In genomic region chr9:77735515-77735914, GRCh38 we compare ENCODE assay signal across 20 cellular contexts.
DNase-seq lines count a peak whose midpoint lies in the region; ATAC-seq, FAIRE-seq and TF ChIP-seq lines count a peak whose summit lies in the region.
"Had no signal": no experiment of that assay in that cellular context is flagged by ENCODE, and none has a peak within 500 bp of the region (broad histone marks: within the 10 kb centered on the region; RNA-seq: fewer than 3 reads in every experiment).

No MANE protein-coding gene starts in this region.

- no peak overlapping the region for H2BK20ac ChIP-seq in H1 (ENCODE audit: low read length)

- CTCF ChIA-PET in H1 (lab: Charles Lee; ENCODE audit: partially characterized antibody): interaction anchor here (0.6 to 1.1 kb wide), 4 partner anchors 16 to 289 kb away, joined by 3 to 4 read pairs (median 3); no protein-coding TSS in a partner anchor

- H3K18ac ChIP-seq in H1 (ENCODE audit: extremely low read depth, low read length): 0 out of 2 replicates have a peak overlapping the region, but pooled peaks have one; percentile 16

- POLR2A ChIA-PET in H1 (lab: Charles Lee; ENCODE audit: partially characterized antibody): interaction anchor here (0.9 kb wide), 1 partner anchor 149 kb away, joined by 3 read pairs; no protein-coding TSS in a partner anchor

- intact Hi-C loops in left lung (cut with DNase I): no loop called here
- intact Hi-C loops in head of caudate nucleus (cut with DNase I): no loop called here

- TF ChIP-seq EP300 in H1 (IDR thresholded peaks at IDR 0.05; ENCODE audit: borderline replicate concordance in 1 of 2, low read depth in 2 of 2, low read length in 2 of 2): no peak

- no peak overlapping the region for H3K23ac ChIP-seq in H1 (ENCODE audit: insufficient read length)

- H2BK5ac ChIP-seq in H1 (ENCODE audit: low read depth, low read length): no peak overlapping the region

- H3K4me1 ChIP-seq in SJSA1 (replicated peaks): peaks cover 7% of the 10 kb centered on the region; the same call in 1 of the 2 replicates
- peaks cover 1 to 12% (median 9%) of the 10 kb centered on the region in 4 experiments; a peak in 4 of 7 replicates for H3K4me1 ChIP-seq in H1 (replicated peaks in 1 of 4; ENCODE audit: control insufficient read depth in 3 of 4, insufficient read depth in 4 of 4, low read length in 3 of 4)
- no peaks in the 10 kb centered on the region for H3K4me1 ChIP-seq in left lung
- H3K4me1 ChIP-seq: uterus had no signal

- H2AK5ac ChIP-seq in H1 (ENCODE audit: low read depth, low read length): peak overlapping the region; percentile 83; the same call in 1 of the 2 replicates

- no peak overlapping the region for H2AFZ ChIP-seq in H1 (ENCODE audit: low read length)

- no peak overlapping the region for H4K5ac ChIP-seq in H1 (ENCODE audit: insufficient read length, low read depth, low read length)

- 0 out of 2 replicates have a peak, but pooled peaks cover 4% of the 10 kb centered on the region for H3K36me3 ChIP-seq in SJSA1
- H3K36me3 ChIP-seq in H1 (ENCODE audit: control insufficient read depth in 2 of 4, insufficient read depth in 4 of 4, low read length in 3 of 4): no peaks in the 10 kb centered on the region
- H3K36me3 ChIP-seq in left lung: no peaks in the 10 kb centered on the region
- H3K36me3 ChIP-seq: uterus, WERI-Rb-1 had no signal

- no peak overlapping the region for H4K91ac ChIP-seq in H1 (replicated peaks; ENCODE audit: insufficient read length, low read length)

- no peak overlapping the region for H3K4me3 ChIP-seq in SJSA1
- H3K4me3 ChIP-seq in H1 (ENCODE audit: extremely low read depth in 1 of 4, insufficient read depth in 2 of 4, low read depth in 3 of 4, low read length in 4 of 4): no peak overlapping the region
- no peak overlapping the region for H3K4me3 ChIP-seq in left lung
- H3K4me3 ChIP-seq: K562, mucosa of descending colon, psoas muscle, uterus had no signal

- H4K8ac ChIP-seq in H1 (ENCODE audit: extremely low read depth, insufficient read depth, low read length): no peak overlapping the region

- no peak overlapping the region for H2BK120ac ChIP-seq in H1 (replicated peaks; ENCODE audit: low read depth, low read length)

- peak; percentile 33 for ATAC-seq in left lung
- ATAC-seq in GM21360 (IDR thresholded peaks at IDR 0.05; ENCODE audit: unreplicated experiment): no peak
- ATAC-seq: activated CD8-positive, alpha-beta memory T cell treated with anti-CD3 and anti-CD28 coated beads, Interleukin-2, amount 10 ng/mL, durations not matched to agents 7 days and 5 days; K562; mucosa of descending colon; stimulated activated memory B cell treated with anti-CD40 and anti-IgM and Interleukin-4, amounts not matched to agents 10 μg/mL and 1 μg/mL and 100 μg/mL, for 72 hours had no signal

- H2BK15ac ChIP-seq in H1 (ENCODE audit: low read length): no peak overlapping the region

- no peak for TF ChIP-seq CTCF in H1 (IDR thresholded peaks at IDR 0.05; ENCODE audit: control extremely low read depth in 1 of 3, insufficient read depth in 1 of 3, low read depth in 1 of 3, low read length in 3 of 3)
- no peak for TF ChIP-seq CTCF in left lung (IDR thresholded peaks at IDR 0.05)

- H2BK12ac ChIP-seq in H1 (ENCODE audit: low read depth, low read length): no peak overlapping the region

- no peaks in the 10 kb centered on the region for H3K79me2 ChIP-seq in H1 (ENCODE audit: control insufficient read depth in 1 of 2, insufficient read depth in 2 of 2, low read length in 2 of 2)

- peak overlapping the region; percentile 36 to 48; a peak in 3 of 4 replicates for H3K4me2 ChIP-seq in H1 (ENCODE audit: insufficient read depth in 1 of 2, low read depth in 2 of 2, low read length in 2 of 2)

- DNase-seq in SJSA1 (ENCODE audit: low read depth in 1 of 2, low spot score in 2 of 2): no peak
- no peak for DNase-seq in H1 (ENCODE audit: low read depth in 1 of 2, low spot score in 2 of 2)
- no peak for DNase-seq in left lung
- DNase-seq in smooth muscle cell of the brain vasculature (ENCODE audit: low read depth, low spot score): peak; percentile 70
- DNase-seq in RCC 7860 (ENCODE audit: low spot score): no peak
- DNase-seq in head of caudate nucleus: no peak
- DNase-seq: activated CD8-positive, alpha-beta memory T cell treated with anti-CD3 and anti-CD28 coated beads, Interleukin-2, amount 10 ng/mL, durations not matched to agents 7 days and 5 days; activated naive CD4-positive, alpha-beta T cell; caudate nucleus; CD4-positive, alpha-beta T cell; mucosa of descending colon; NCI-H1105 treated with DMSO at 0.1 percent for 48 hours; NCI-H345; psoas muscle; stimulated activated CD4-positive, alpha-beta T cell treated with anti-CD3 and anti-CD28 coated beads, Interleukin-4, amount 100 ng/mL, for 4 hours; WERI-Rb-1 had no signal

- H3K56ac ChIP-seq in H1 (replicated peaks; ENCODE audit: insufficient read length, low read depth, low read length): no peak overlapping the region

- H3K27me3 ChIP-seq in SJSA1 (replicated peaks): no peaks in the 10 kb centered on the region
- no peaks in the 10 kb centered on the region; a peak in 1 of 7 replicates for H3K27me3 ChIP-seq in H1 (replicated peaks in 1 of 4; ENCODE audit: control insufficient read depth in 3 of 4, extremely low read depth in 1 of 4, insufficient read depth in 3 of 4, low read length in 3 of 4)
- H3K27me3 ChIP-seq in left lung: no peaks in the 10 kb centered on the region
- H3K27me3 ChIP-seq: uterus had no signal

- H3K9me3 ChIP-seq in SJSA1 (replicated peaks): no peaks in the 10 kb centered on the region
- H3K9me3 ChIP-seq in H1 (ENCODE audit: insufficient read depth in 2 of 2, low read depth in 1 of 2, low read length in 1 of 2): no peaks in the 10 kb centered on the region
- H3K9me3 ChIP-seq in left lung: no peaks in the 10 kb centered on the region
- H3K9me3 ChIP-seq: mucosa of descending colon, psoas muscle, uterus had no signal

- no peak overlapping the region for H3K4ac ChIP-seq in H1 (replicated peaks; ENCODE audit: insufficient read length, low read depth, low read length)

- TF ChIP-seq RAD21 in H1 (IDR thresholded peaks at IDR 0.05 in 1 of 2, conservative IDR thresholded peaks at IDR 0.05 in 1 of 2; ENCODE audit: low read depth in 2 of 2, low read length in 2 of 2): no peak

- no peak for TF ChIP-seq POLR2A in H1 (IDR thresholded peaks at IDR 0.05; ENCODE audit: control extremely low read depth in 1 of 2, low read depth in 2 of 2, low read length in 2 of 2)

- no peak overlapping the region for H3K14ac ChIP-seq in H1 (ENCODE audit: insufficient read length)

- no peaks in the 10 kb centered on the region for H4K20me1 ChIP-seq in H1 (replicated peaks in 1 of 2; ENCODE audit: control insufficient read depth in 1 of 2, insufficient read depth in 2 of 2, low read length in 2 of 2)

- H3K79me1 ChIP-seq in H1 (ENCODE audit: low read depth, low read length): no peaks in the 10 kb centered on the region

- no peaks in the 10 kb centered on the region for H3K23me2 ChIP-seq in H1 (ENCODE audit: low read depth, low read length)

- no peak overlapping the region; a peak in 1 of 7 replicates for H3K9ac ChIP-seq in H1 (replicated peaks in 1 of 4; ENCODE audit: extremely low read depth in 1 of 4, low read depth in 3 of 4, low read length in 3 of 4)

- FAIRE-seq in H1 (lab: Jason Lieb, UNC): no peak
- no peak for FAIRE-seq in RCC 7860 (lab: Jason Lieb, UNC)
- FAIRE-seq: K562 had no signal

- H3K27ac ChIP-seq in SJSA1 (peak overlapping the region; percentile 25; the same call in 1 of the 2 replicates), H1 (ENCODE audit: low read depth, low read length) (no peak overlapping the region), left lung (no peak overlapping the region)
- H3K27ac ChIP-seq: psoas muscle, WERI-Rb-1 had no signal

- 56% methylated on average over 5 of the region's 5 CpGs; no CpG with 5 or more reads in 1 of the 2 experiments for WGBS in H1 (ENCODE audit: extremely low coverage in 1 of 2, insufficient coverage in 1 of 2, insufficient read length in 1 of 2, insufficient replicate concordance in 2 of 2, low coverage in 1 of 2, low lambda C conversion rate in 2 of 2, missing lambda C conversion rate in 1 of 2), 2 experiments

TF ChIP-seq in H1, 55 proteins besides CTCF, POLR2A, EP300 and RAD21 (continues in another document):
- TF ChIP-seq POLR2AphosphoS5 (IDR thresholded peaks at IDR 0.05; ENCODE audit: low read depth, low read length): no peak
- no peak for TF ChIP-seq CREB1 (IDR thresholded peaks at IDR 0.05)
- no peak for TF ChIP-seq CEBPB (IDR thresholded peaks at IDR 0.05; ENCODE audit: low read depth, low read length)
- no peak for TF ChIP-seq E2F6 (IDR thresholded peaks at IDR 0.05)
